ENCODE assay signal across 15 cellular contexts in the genomic region with DNA sequence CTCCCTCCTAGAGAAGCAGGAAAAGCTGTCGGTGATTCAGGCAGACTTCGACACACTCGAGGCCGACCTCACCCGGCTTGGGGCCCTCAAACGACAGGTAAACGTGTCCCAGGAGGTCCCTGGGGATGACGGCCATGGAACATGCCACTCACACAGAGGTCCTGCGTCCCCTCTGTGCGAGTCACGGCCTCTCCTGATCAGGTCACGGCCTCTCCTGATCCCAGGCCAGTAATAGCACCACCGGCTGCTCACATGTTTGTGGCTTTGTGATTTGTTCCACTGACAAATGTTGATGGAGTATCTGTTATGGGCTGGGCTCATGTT. TPM values are rescaled to one million over a fixed set of nuclear protein-coding genes. Genes with fewer than 3 reads are reported as not detected.
A peak's percentile ranks its signal among the peaks of the same experiment; 100 is the strongest.
DNase-seq lines count a peak whose midpoint lies in the region; ATAC-seq and TF ChIP-seq lines count a peak whose summit lies in the region.
"Had no signal": no experiment of that assay in that cellular context is flagged by ENCODE, and none has a peak within 500 bp of the region (broad histone marks: within the 10 kb centered on the region; RNA-seq: fewer than 3 reads in every experiment).

No MANE protein-coding gene starts in this region.

- peaks cover 5% of the 10 kb centered on the region for H3K9me1 ChIP-seq in IMR-90 (ENCODE audit: insufficient read depth, low read length)

- BruUV-seq in IMR-90 (replicated peaks; lab: Mats Ljungman, UMichigan) = no TSS peak

- H3K18ac ChIP-seq in IMR-90 (ENCODE audit: low read depth, low read length) (no peak overlapping the region), neuronal stem cell (ENCODE audit: low read length) (peak overlapping the region; percentile 72)

- H3K36me3 ChIP-seq in IMR-90 (ENCODE audit: control insufficient read depth, insufficient read depth, low read length) = no peaks in the 10 kb centered on the region
- H3K36me3 ChIP-seq in WERI-Rb-1 = no peaks in the 10 kb centered on the region; the same call in 1 of the 2 replicates
- no peaks in the 10 kb centered on the region for H3K36me3 ChIP-seq in neuronal stem cell (replicated peaks in 1 of 2; ENCODE audit: control insufficient read depth in 2 of 2, insufficient read depth in 2 of 2, low read length in 2 of 2)
- no peaks in the 10 kb centered on the region for H3K36me3 ChIP-seq in gastrocnemius medialis
- H3K36me3 ChIP-seq: HAP-1 had no signal

- H3K4me1 Mint-ChIP-seq in WTC11 = peaks cover 7% of the 10 kb centered on the region

- peak overlapping the region; percentile 52 for H2AK9ac ChIP-seq in IMR-90 (replicated peaks; ENCODE audit: low read depth, low read length, poor library complexity)

- H2BK120ac ChIP-seq in IMR-90 (ENCODE audit: low read depth, low read length) (no peak overlapping the region), neuronal stem cell (ENCODE audit: low read depth, low read length) (no peak overlapping the region)

- H3K4me3 ChIP-seq in IMR-90 (ENCODE audit: insufficient read depth, low read depth, low read length) = no peak overlapping the region
- H3K4me3 ChIP-seq in WERI-Rb-1 (ENCODE audit: low read depth, low read length) = no peak overlapping the region
- no peak overlapping the region for H3K4me3 ChIP-seq in neuronal stem cell (ENCODE audit: low read length in 2 of 2)
- no peak overlapping the region for H3K4me3 ChIP-seq in gastrocnemius medialis
- H3K4me3 ChIP-seq: GM23338, HAP-1 had no signal

- H2AFZ ChIP-seq in IMR-90 (replicated peaks; ENCODE audit: low read length, poor library complexity) = peak overlapping the region; percentile 33
- peak overlapping the region; percentile 70 for H2AFZ ChIP-seq in neuronal stem cell (ENCODE audit: low read length)
- H2AFZ ChIP-seq: GM23338 had no signal

- intact Hi-C loops in IMR-90 (cut with micrococcal nuclease) = no loop called here
- intact Hi-C loops in gastrocnemius medialis (cut with DNase I; ENCODE audit: low total_unique reads) = no loop called here

- H2BK15ac ChIP-seq in IMR-90 (ENCODE audit: low read depth, low read length) = no peak overlapping the region
- no peak overlapping the region for H2BK15ac ChIP-seq in neuronal stem cell (ENCODE audit: low read length)

- H3K27me3 Mint-ChIP-seq in WTC11 (ENCODE audit: low read depth) = peaks cover 13% of the 10 kb centered on the region
- H3K27me3 Mint-ChIP-seq: B cell had no signal

- no peak overlapping the region for H3K56ac ChIP-seq in IMR-90 (ENCODE audit: extremely low read depth, insufficient read depth, low read length)

- H3K9ac ChIP-seq in IMR-90 (ENCODE audit: low read depth, low read length) (no peak overlapping the region), neuronal stem cell (ENCODE audit: low read depth, low read length, poor library complexity) (no peak overlapping the region)

- no peak overlapping the region for H2BK20ac ChIP-seq in IMR-90 (ENCODE audit: low read depth, low read length)

- H2AK5ac ChIP-seq in IMR-90 (ENCODE audit: low read depth, low read length) (no peak overlapping the region), neuronal stem cell (ENCODE audit: low read depth, low read length) (peak overlapping the region; percentile 10)

- no peak overlapping the region for H3K4me3 Mint-ChIP-seq in WTC11
- H3K4me3 Mint-ChIP-seq: B cell, CD14-positive monocyte, GM23338 had no signal

- 66% methylated on average over 7 of the region's 13 CpGs; no CpG with 5 or more reads in 1 of the 2 experiments for WGBS in IMR-90 (ENCODE audit: extremely low coverage in 2 of 2, insufficient read length in 1 of 2), 2 experiments
- no CpG with 5 or more reads among the region's 13 CpGs for WGBS in neuronal stem cell (ENCODE audit: extremely low coverage in 2 of 2, insufficient read length in 2 of 2, insufficient replicate concordance in 1 of 2), 2 donors

- H4K20me1 ChIP-seq in IMR-90 (ENCODE audit: insufficient read depth, low read length) = no peaks in the 10 kb centered on the region

- H3K4me1 ChIP-seq in IMR-90 (ENCODE audit: control insufficient read depth, insufficient read depth, low read length) (peaks cover 3% of the 10 kb centered on the region), neuronal stem cell (ENCODE audit: control insufficient read depth in 2 of 2, insufficient read depth in 1 of 2, low read depth in 1 of 2, low read length in 2 of 2) (peaks cover 5 to 9% of the 10 kb centered on the region in 2 donors), gastrocnemius medialis (peaks cover 4 to 12% of the 10 kb centered on the region in 2 donors)

- no peak for TF ChIP-seq RAD21 in IMR-90 (IDR thresholded peaks at IDR 0.05; ENCODE audit: low read length)

- H3K4ac ChIP-seq in IMR-90 (ENCODE audit: low read depth, low read length) (no peak overlapping the region), neuronal stem cell (ENCODE audit: low read length) (no peak overlapping the region)

- CTCF ChIA-PET in IMR-90 (lab: Yijun Ruan, JAX) = no interaction called here
- CTCF ChIA-PET in WTC11 (lab: Charles Lee) = no interaction called here

- no peaks in the 10 kb centered on the region for H3K9me3 Mint-ChIP-seq in WTC11
- H3K9me3 Mint-ChIP-seq: GM23338 had no signal

- H3K36me3 Mint-ChIP-seq in WTC11 = no peaks in the 10 kb centered on the region
- H3K36me3 Mint-ChIP-seq: CD14-positive monocyte had no signal

- ATAC-seq in IMR-90 (ENCODE audit: low read depth) (no peak), gastrocnemius medialis (no peak), WTC11 (no peak)
- ATAC-seq: GM23338, Right ventricle myocardium inferior had no signal

- no peak overlapping the region for H2BK12ac ChIP-seq in neuronal stem cell (ENCODE audit: low read length)

- no peak overlapping the region; the same call in 1 of the 2 replicates for H3K27ac Mint-ChIP-seq in WTC11
- H3K27ac Mint-ChIP-seq: B cell, GM23338 had no signal

- H4K91ac ChIP-seq in IMR-90 (ENCODE audit: insufficient read depth, low read depth, low read length) (no peak overlapping the region), neuronal stem cell (ENCODE audit: low read depth, low read length, poor library complexity) (no peak overlapping the region)

- H3K27ac ChIP-seq in IMR-90 (ENCODE audit: insufficient read depth, low read length) (no peak overlapping the region), WERI-Rb-1 (peak overlapping the region; percentile 27), neuronal stem cell (replicated peaks; ENCODE audit: low read length) (no peak overlapping the region), gastrocnemius medialis (no peak overlapping the region)

- dilution Hi-C loops in IMR-90 (cut with HindIII; ENCODE audit: low sequenced_read_pairs, unreplicated experiment) = no loop called here

- no peak for DNase-seq in IMR-90
- peak; percentile 55 for DNase-seq in WERI-Rb-1
- DNase-seq in islet precursor cell = peak; percentile 56
- DNase-seq in neuronal stem cell (ENCODE audit: low spot score) = no peak
- DNase-seq in gastrocnemius medialis = no peak
- no peak for DNase-seq in WTC11 (ENCODE audit: low spot score)
- no peak for DNase-seq in NCI-H2196 treated with DMSO at 0.1 percent for 48 hours (lab: John Stamatoyannopoulos, UW; ENCODE audit: unreplicated experiment)
- DNase-seq: Karpas-422, NCI-H2081 treated with DMSO at 0.1 percent for 48 hours, NCI-H526 treated with DMSO at 0.1 percent for 48 hours had no signal

- TF ChIP-seq POLR2A in IMR-90 (IDR thresholded peaks at IDR 0.05; ENCODE audit: low read depth, low read length) (no peak), gastrocnemius medialis (IDR thresholded peaks at IDR 0.05) (no peak)

- H4K8ac ChIP-seq in IMR-90 (ENCODE audit: low read depth in 2 of 2, low read length in 2 of 2) = no peak overlapping the region
- H4K8ac ChIP-seq in neuronal stem cell (ENCODE audit: low read depth, low read length) = no peak overlapping the region

- H3K9me3 ChIP-seq in IMR-90 (ENCODE audit: control insufficient read depth, insufficient read depth, low read length) (no peaks in the 10 kb centered on the region), WERI-Rb-1 (ENCODE audit: severe bottlenecking) (no peaks in the 10 kb centered on the region), neuronal stem cell (replicated peaks in 1 of 2; ENCODE audit: control insufficient read depth in 2 of 2, insufficient read depth in 1 of 2, low read depth in 1 of 2, low read length in 2 of 2) (no peaks in the 10 kb centered on the region), gastrocnemius medialis (no peaks in the 10 kb centered on the region)
- H3K9me3 ChIP-seq: HAP-1 had no signal

- no peak overlapping the region for H4K5ac ChIP-seq in IMR-90 (ENCODE audit: low read depth, low read length)

- H3K14ac ChIP-seq in IMR-90 (replicated peaks; ENCODE audit: low read depth, low read length) (no peak overlapping the region), neuronal stem cell (ENCODE audit: low read length) (no peak overlapping the region)

- H2BK5ac ChIP-seq in IMR-90 (ENCODE audit: low read depth, low read length, poor library complexity, severe bottlenecking) (no peak overlapping the region), neuronal stem cell (ENCODE audit: low read length) (no peak overlapping the region)

- in situ Hi-C loops in IMR-90 (cut with MboI; ENCODE audit: low sequenced_read_pairs) (no loop called here), gastrocnemius medialis (cut with MboI; ENCODE audit: low sequenced_read_pairs in 4 of 4) (no loop called here)

- TF ChIP-seq CTCF in IMR-90 (conservative IDR thresholded peaks at IDR 0.05; ENCODE audit: low read depth, low read length) = no peak
- no peak for TF ChIP-seq CTCF in WERI-Rb-1 (IDR thresholded peaks at IDR 0.05; ENCODE audit: low read depth, low read length)
- TF ChIP-seq CTCF in gastrocnemius medialis (IDR thresholded peaks at IDR 0.05 in 4 of 5, conservative IDR thresholded peaks at IDR 0.05 in 1 of 5) = no peak
- no peak for TF ChIP-seq CTCF in WTC11 (IDR thresholded peaks at IDR 0.05)

- H3K23ac ChIP-seq in IMR-90 (ENCODE audit: low read depth, low read length) (no peak overlapping the region), neuronal stem cell (ENCODE audit: low read depth, low read length, poor library complexity) (no peak overlapping the region)

- POLR2A ChIA-PET in IMR-90 (lab: Charles Lee; ENCODE audit: unreplicated experiment) = no interaction called here
- POLR2A ChIA-PET in WTC11 (lab: Charles Lee) = no interaction called here

- peaks cover 1% of the 10 kb centered on the region for H3K27me3 ChIP-seq in IMR-90 (ENCODE audit: control insufficient read depth, insufficient read depth, low read length)
- no peaks in the 10 kb centered on the region for H3K27me3 ChIP-seq in WERI-Rb-1 (ENCODE audit: insufficient read depth, low read depth, severe bottlenecking)
- no peaks in the 10 kb centered on the region for H3K27me3 ChIP-seq in neuronal stem cell (ENCODE audit: control insufficient read depth in 3 of 3, insufficient read depth in 3 of 3, low read depth in 1 of 3, low read length in 3 of 3)
- H3K27me3 ChIP-seq in gastrocnemius medialis = no peaks in the 10 kb centered on the region

- H3K79me1 ChIP-seq in IMR-90 (ENCODE audit: low read depth in 1 of 2, low read length in 2 of 2) (peaks cover 0 to 8% of the 10 kb centered on the region in 2 experiments; a peak in 3 of 4 replicates), neuronal stem cell (ENCODE audit: low read depth, low read length) (peaks cover 13% of the 10 kb centered on the region)

- H3K4me2 ChIP-seq in IMR-90 (ENCODE audit: low read depth, low read length) (no peak overlapping the region), neuronal stem cell (ENCODE audit: insufficient read depth, low read length, poor library complexity, severe bottlenecking) (no peak overlapping the region)
- H3K4me2 ChIP-seq: GM23338 had no signal

RNA-seq across cellular contexts. Expression of a gene that starts 4.1 kb away (rescaled TPM):
- total RNA-seq in IMR-90 (2012; rRNA removed) (2.2 and 3.3 TPM in 2 replicates), gastrocnemius medialis (10 to 100 TPM; 39.2 to 72.3 (median 70.1) TPM), WTC11 (2021) (91.6 to 97.7 TPM (median 93.9 TPM) in 3 replicates)
- 14.0 and 14.8 TPM in 2 replicates for polyA plus RNA-seq in IMR-90 (2012; rRNA removed)
- 11.4 and 20.5 TPM in 2 replicates for polyA plus RNA-seq in IMR-90 (2012; cell fraction: cytosol; rRNA removed)
- 47.4 and 93.1 TPM in 2 replicates for polyA plus RNA-seq in IMR-90 (2012; cell fraction: nucleus; rRNA removed; ENCODE audit: low replicate concordance)
- polyA plus RNA-seq in neuronal stem cell (2013, experiment 1 of 2) = 50.1 TPM
- polyA plus RNA-seq in neuronal stem cell (2013, experiment 2 of 2) = 49.6 TPM

RNA-seq across cellular contexts. Expression of a gene that starts 49.7 kb away (rescaled TPM):
- 97.1 and 110 TPM in 2 replicates for total RNA-seq in IMR-90 (2012; rRNA removed)
- polyA plus RNA-seq in IMR-90 (2012; rRNA removed) = 82.4 and 85.3 TPM in 2 replicates
- 64.2 and 83.7 TPM in 2 replicates for polyA plus RNA-seq in IMR-90 (2012; cell fraction: cytosol; rRNA removed)
- 46.8 and 170 TPM in 2 replicates for polyA plus RNA-seq in IMR-90 (2012; cell fraction: nucleus; rRNA removed; ENCODE audit: low replicate concordance)
- 66.1 TPM for polyA plus RNA-seq in neuronal stem cell (2013, experiment 1 of 2)
- 64.7 TPM for polyA plus RNA-seq in neuronal stem cell (2013, experiment 2 of 2)
- total RNA-seq in gastrocnemius medialis = 10 to 100 TPM; 27.4 to 32.8 (median 30.0) TPM
- total RNA-seq in WTC11 (2021) = 142 to 160 TPM (median 142 TPM) in 3 replicates

Comparison
In these comparisons a context has a peak if more than half of its experiments do, and no peak if none do; other contexts are left out.
1. DNase-seq: peak in WERI-Rb-1 (single experiment) and islet precursor cell (single experiment); none in IMR-90 (single experiment), neuronal stem cell (single experiment), gastrocnemius medialis (0 of 2), WTC11 (single experiment) and NCI-H2196 treated with DMSO at 0.1 percent for 48 hours (single experiment).